1 cellular context compared by ENCODE assay signal in the genomic region with DNA sequence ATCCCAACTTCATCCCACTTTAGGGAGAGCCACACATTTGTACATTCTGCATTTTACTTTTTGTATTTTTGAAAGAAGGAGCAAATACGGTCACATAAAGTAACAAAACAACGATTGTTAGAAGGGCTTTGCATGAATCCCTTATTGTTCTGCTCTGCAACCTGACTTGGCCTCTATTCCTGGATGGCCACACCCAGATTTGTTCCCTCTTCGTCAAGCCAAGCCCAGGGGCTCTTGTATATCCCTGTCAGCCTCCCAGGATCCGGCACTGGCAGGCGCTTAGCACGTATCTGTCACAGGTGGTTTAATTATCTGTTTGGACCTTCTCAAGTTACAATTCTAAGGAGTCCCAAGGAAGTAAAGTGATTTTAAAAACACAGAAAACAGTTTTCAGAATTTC.
TF ChIP-seq lines count a peak whose summit lies in the region.

No MANE protein-coding gene starts in this region.

TF ChIP-seq in HepG2, 621 proteins besides CTCF, POLR2A, EP300 and RAD21 (continued from another document):
- TF ChIP-seq, protein P1, sequence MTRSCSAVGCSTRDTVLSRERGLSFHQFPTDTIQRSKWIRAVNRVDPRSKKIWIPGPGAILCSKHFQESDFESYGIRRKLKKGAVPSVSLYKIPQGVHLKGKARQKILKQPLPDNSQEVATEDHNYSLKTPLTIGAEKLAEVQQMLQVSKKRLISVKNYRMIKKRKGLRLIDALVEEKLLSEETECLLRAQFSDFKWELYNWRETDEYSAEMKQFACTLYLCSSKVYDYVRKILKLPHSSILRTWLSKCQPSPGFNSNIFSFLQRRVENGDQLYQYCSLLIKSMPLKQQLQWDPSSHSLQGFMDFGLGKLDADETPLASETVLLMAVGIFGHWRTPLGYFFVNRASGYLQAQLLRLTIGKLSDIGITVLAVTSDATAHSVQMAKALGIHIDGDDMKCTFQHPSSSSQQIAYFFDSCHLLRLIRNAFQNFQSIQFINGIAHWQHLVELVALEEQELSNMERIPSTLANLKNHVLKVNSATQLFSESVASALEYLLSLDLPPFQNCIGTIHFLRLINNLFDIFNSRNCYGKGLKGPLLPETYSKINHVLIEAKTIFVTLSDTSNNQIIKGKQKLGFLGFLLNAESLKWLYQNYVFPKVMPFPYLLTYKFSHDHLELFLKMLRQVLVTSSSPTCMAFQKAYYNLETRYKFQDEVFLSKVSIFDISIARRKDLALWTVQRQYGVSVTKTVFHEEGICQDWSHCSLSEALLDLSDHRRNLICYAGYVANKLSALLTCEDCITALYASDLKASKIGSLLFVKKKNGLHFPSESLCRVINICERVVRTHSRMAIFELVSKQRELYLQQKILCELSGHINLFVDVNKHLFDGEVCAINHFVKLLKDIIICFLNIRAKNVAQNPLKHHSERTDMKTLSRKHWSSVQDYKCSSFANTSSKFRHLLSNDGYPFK (CRISPR knock-in tag; IDR thresholded peaks at IDR 0.05; ENCODE audit: borderline replicate concordance) = no peak
- TF ChIP-seq RFXANK (CRISPR knock-in tag; IDR thresholded peaks at IDR 0.05) = no peak
- no peak for TF ChIP-seq ZNF331 (CRISPR knock-in tag; IDR thresholded peaks at IDR 0.05)
TF ChIP-seq in HepG2: peak in this region for 0.
